Comparison of ENCODE assay signal across 1 cellular context in genomic region chr15:65920121-65920520, GRCh38.
TF ChIP-seq lines count a peak whose summit lies in the region.

No MANE protein-coding gene starts in this region.

TF ChIP-seq in K562, 482 proteins besides CTCF, POLR2A, EP300 and RAD21 (continued from another document):
- TF ChIP-seq BDP1 (IDR thresholded peaks at IDR 0.05; ENCODE audit: insufficient read depth, insufficient read length) (no peak), ZNF449 (CRISPR knock-in tag; IDR thresholded peaks at IDR 0.05) (no peak), KAT2B (IDR thresholded peaks at IDR 0.05; ENCODE audit: low read depth, low read length) (no peak)
TF ChIP-seq in K562: peak in this region for 1.
